In the genomic region with DNA sequence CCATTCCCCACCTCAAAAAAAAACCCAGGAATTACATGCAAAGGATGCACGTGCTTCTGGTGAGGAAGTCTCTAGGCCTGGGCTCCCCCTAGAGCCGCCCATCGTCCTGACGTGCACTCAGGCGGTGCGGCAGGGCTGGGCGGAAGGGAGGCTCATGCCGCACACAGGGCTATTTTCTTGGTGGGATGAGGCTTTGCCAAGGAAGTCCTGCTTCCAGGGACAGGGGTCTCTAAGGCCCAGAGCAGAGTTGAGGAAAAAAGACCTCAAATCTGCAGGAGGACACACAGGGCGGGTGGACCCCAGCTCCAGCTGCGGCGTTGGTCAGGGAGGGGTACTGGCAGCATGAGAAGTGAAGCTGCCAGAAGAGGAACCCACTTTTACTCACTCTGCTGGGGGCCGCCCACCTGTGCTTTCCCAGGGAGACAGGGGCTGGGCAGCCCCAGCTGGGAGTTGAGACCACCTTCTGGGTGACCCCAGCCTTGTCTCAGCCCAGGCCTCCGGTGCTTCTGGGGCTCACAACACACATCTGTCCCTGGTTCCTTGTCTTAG, we compare ENCODE assay signal across 9 cellular contexts. TPM values are rescaled to one million over a fixed set of nuclear protein-coding genes. Genes with fewer than 3 reads are reported as not detected.
DNase-seq lines count a peak whose midpoint lies in the region; ATAC-seq and TF ChIP-seq lines count a peak whose summit lies in the region.
"Had no signal": no experiment of that assay in that cellular context is flagged by ENCODE, and none has a peak within 500 bp of the region (broad histone marks: within the 10 kb centered on the region; RNA-seq: fewer than 3 reads in every experiment).

No MANE protein-coding gene starts in this region.

- TF ChIP-seq POLR2A in HCT116 (IDR thresholded peaks at IDR 0.05; ENCODE audit: borderline replicate concordance, extremely low read depth, insufficient read depth, insufficient read length) = no peak

- H3F3A ChIP-seq in smooth muscle cell (ENCODE audit: low read depth) = peaks cover 6% of the 10 kb centered on the region

- no peak for TF ChIP-seq RAD21 in HCT116 (IDR thresholded peaks at IDR 0.05; ENCODE audit: low read depth)

- H3K27ac Mint-ChIP-seq in CD8-positive, alpha-beta memory T cell = peak overlapping the region; percentile 99 to 100 (median 100)
- peak overlapping the region; percentile 100 for H3K27ac Mint-ChIP-seq in activated T-cell treated with anti-CD3 and anti-CD28 coated beads, Interleukin-2, amount 50 U/mL, for 24 hours

- H3K27me3 ChIP-seq in CD8-positive, alpha-beta memory T cell (ENCODE audit: insufficient read depth, low read length, poor library complexity, severe bottlenecking) = no peaks in the 10 kb centered on the region
- no peaks in the 10 kb centered on the region for H3K27me3 ChIP-seq in HCT116 (ENCODE audit: insufficient read depth, low read length)
- no peaks in the 10 kb centered on the region for H3K27me3 ChIP-seq in mononuclear cell (ENCODE audit: insufficient read depth, low read length)
- no peaks in the 10 kb centered on the region for H3K27me3 ChIP-seq in smooth muscle cell (ENCODE audit: low read depth)

- H3K4me3 Mint-ChIP-seq in CD8-positive, alpha-beta memory T cell = peak overlapping the region; percentile 88 to 96 (median 89)
- H3K4me3 Mint-ChIP-seq in activated T-cell treated with anti-CD3 and anti-CD28 coated beads, Interleukin-2, amount 50 U/mL, for 24 hours = peak overlapping the region; percentile 96

- POLR2A ChIA-PET in CD8-positive, alpha-beta memory T cell (lab: Charles Lee) = interaction anchor here (0.6 to 8.3 kb wide), 10 partner anchors 8 to 1668 kb away, joined by 3 to 235 read pairs (median 5); a partner anchor contains a TSS
- POLR2A ChIA-PET in HCT116 (lab: Charles Lee) = no interaction called here

- H3K9ac ChIP-seq in HCT116 (ENCODE audit: low read length) (peak overlapping the region; percentile 43; the same call in 1 of the 2 replicates), smooth muscle cell (ENCODE audit: low read depth) (no peak overlapping the region)
- H3K9ac ChIP-seq: KMS-11 had no signal

- no peak for ATAC-seq in HCT116

- H4K20me1 ChIP-seq in HCT116 (ENCODE audit: insufficient read depth) (no peaks in the 10 kb centered on the region), smooth muscle cell (ENCODE audit: low read depth) (peaks cover 50% of the 10 kb centered on the region)

- H3K27ac ChIP-seq in CD8-positive, alpha-beta memory T cell (ENCODE audit: low read depth, low read length) = peak overlapping the region; percentile 97
- H3K27ac ChIP-seq in HCT116 (ENCODE audit: low read depth, low read length) (peak overlapping the region; percentile 98; the same call in 1 of the 2 replicates), smooth muscle cell (ENCODE audit: low read depth) (no peak overlapping the region)
- H3K27ac ChIP-seq: KMS-11 had no signal

- no peak overlapping the region for H2AFZ ChIP-seq in HCT116 (ENCODE audit: low read depth, low read length, poor library complexity, severe bottlenecking)
- no peak overlapping the region for H2AFZ ChIP-seq in smooth muscle cell (ENCODE audit: low read depth)

- BruUV-seq in HCT116 (replicated peaks; lab: Mats Ljungman, UMichigan) = no TSS peak

- peaks cover 70 to 80% (median 74%) of the 10 kb centered on the region in 3 donors for H3K4me1 Mint-ChIP-seq in CD8-positive, alpha-beta memory T cell
- peaks cover 78% of the 10 kb centered on the region for H3K4me1 Mint-ChIP-seq in activated T-cell treated with anti-CD3 and anti-CD28 coated beads, Interleukin-2, amount 50 U/mL, for 24 hours (ENCODE audit: low read depth)

- H3K4me1 ChIP-seq in CD8-positive, alpha-beta memory T cell (ENCODE audit: insufficient read depth, low read length) = peaks cover 78% of the 10 kb centered on the region
- peaks cover 66 to 93% of the 10 kb centered on the region in 2 experiments for H3K4me1 ChIP-seq in HCT116 (ENCODE audit: control insufficient read depth in 1 of 2, insufficient read depth in 2 of 2, low read length in 2 of 2)
- peaks cover 94% of the 10 kb centered on the region for H3K4me1 ChIP-seq in mononuclear cell (ENCODE audit: insufficient read depth, low read length)
- no peaks in the 10 kb centered on the region for H3K4me1 ChIP-seq in smooth muscle cell (ENCODE audit: low read depth)

- WGBS in smooth muscle cell (ENCODE audit: low lambda C conversion rate) = 93% methylated on average over 12 of the region's 13 CpGs

- H3K4me2 ChIP-seq in HCT116 (ENCODE audit: low read length) (peak overlapping the region; percentile 63), smooth muscle cell (no peak overlapping the region)
- H3K4me2 ChIP-seq: KMS-11 had no signal

- H3K36me3 Mint-ChIP-seq in CD8-positive, alpha-beta memory T cell = peaks cover 5 to 40% (median 12%) of the 10 kb centered on the region in 3 donors
- H3K36me3 Mint-ChIP-seq in activated T-cell treated with anti-CD3 and anti-CD28 coated beads, Interleukin-2, amount 50 U/mL, for 24 hours (ENCODE audit: low read depth) = peaks cover 76% of the 10 kb centered on the region

- peaks cover 0 to 2% of the 10 kb centered on the region in 2 donors for H3K27me3 Mint-ChIP-seq in CD8-positive, alpha-beta memory T cell
- H3K27me3 Mint-ChIP-seq in activated T-cell treated with anti-CD3 and anti-CD28 coated beads, Interleukin-2, amount 50 U/mL, for 24 hours = no peaks in the 10 kb centered on the region

- peaks cover 8% of the 10 kb centered on the region for H3K36me3 ChIP-seq in CD8-positive, alpha-beta memory T cell (ENCODE audit: insufficient read depth, low read length)
- H3K36me3 ChIP-seq in HCT116 (ENCODE audit: control insufficient read depth in 1 of 2, insufficient read depth in 2 of 2, low read length in 2 of 2) (0 out of 4 replicates have a peak, but pooled peaks cover 2 to 9% of the 10 kb centered on the region in 2 experiments), smooth muscle cell (ENCODE audit: low read depth) (no peaks in the 10 kb centered on the region)

- 0 out of 6 replicates have a peak, but pooled peaks of 1 of the 3 experiments have one; percentile 6 for TF ChIP-seq CTCF in HCT116 (IDR thresholded peaks at IDR 0.05 in 2 of 3, conservative IDR thresholded peaks at IDR 0.05 in 1 of 3; ENCODE audit: borderline replicate concordance in 1 of 3, insufficient read depth in 1 of 3, low read depth in 2 of 3, low read length in 2 of 3)
- no peak for TF ChIP-seq CTCF in smooth muscle cell (IDR thresholded peaks at IDR 0.05; ENCODE audit: borderline replicate concordance, insufficient read depth, poor library complexity, severe bottlenecking)

- RAD21 ChIA-PET in HCT116 (lab: Charles Lee; ENCODE audit: low non-redundant PET in 1 of 2, low total read pairs in 2 of 2, uncharacterized antibody in 2 of 2, unreplicated experiment in 2 of 2) = no interaction called here

- CTCF ChIA-PET in CD8-positive, alpha-beta memory T cell (lab: Charles Lee) = interaction anchor here (1.0 to 44.0 kb wide), 3 partner anchors 7 to 95 kb away, joined by 3 to 1908 read pairs (median 1908); a partner anchor contains a TSS
- CTCF ChIA-PET in HCT116 (lab: Charles Lee) = no interaction called here

- H3K9me3 ChIP-seq in CD8-positive, alpha-beta memory T cell (ENCODE audit: low read length) = no peaks in the 10 kb centered on the region
- H3K9me3 ChIP-seq in HCT116 (ENCODE audit: control insufficient read depth in 1 of 2, insufficient read depth in 1 of 2, low read depth in 1 of 2, low read length in 2 of 2) (no peaks in the 10 kb centered on the region), mononuclear cell (ENCODE audit: low read depth, low read length) (no peaks in the 10 kb centered on the region), smooth muscle cell (replicated peaks; ENCODE audit: low read depth) (no peaks in the 10 kb centered on the region)

- H3K79me2 ChIP-seq in HCT116 (ENCODE audit: insufficient read depth, low read length) (peaks cover 74% of the 10 kb centered on the region), smooth muscle cell (ENCODE audit: low read depth) (no peaks in the 10 kb centered on the region)

- intact Hi-C loops in HCT116 (cut with micrococcal nuclease) = no loop called here

- H3K4me3 ChIP-seq in CD8-positive, alpha-beta memory T cell (ENCODE audit: low read length) = peak overlapping the region; percentile 79
- H3K4me3 ChIP-seq in HCT116 (replicated peaks in 1 of 2; ENCODE audit: low read depth in 1 of 2, low read length in 2 of 2) (no peak overlapping the region), mononuclear cell (ENCODE audit: low read length) (peak overlapping the region; percentile 15), smooth muscle cell (no peak overlapping the region)

- no peaks in the 10 kb centered on the region for H3K9me2 ChIP-seq in HCT116 (ENCODE audit: insufficient read depth)

- DNase-seq in CD8-positive, alpha-beta memory T cell = peak in 4 of 5 donors; percentile 55 to 71 (median 68)
- no peak for DNase-seq in HCT116 (ENCODE audit: low read depth, low spot score)
- DNase-seq in activated T-cell treated with anti-CD3 and anti-CD28 coated beads, Interleukin-2, amount 50 U/mL, for 24 hours = peak; percentile 73
- DNase-seq in iPS-NIHi11 (ENCODE audit: low spot score) = no peak
- no peak for DNase-seq in GM19238 (ENCODE audit: insufficient read length, low spot score)
- DNase-seq in smooth muscle cell (lab: John Stamatoyannopoulos, UW; ENCODE audit: unreplicated experiment) = no peak
- DNase-seq in SKM-1 (lab: John Stamatoyannopoulos, UW; ENCODE audit: unreplicated experiment) = no peak

- no peaks in the 10 kb centered on the region for H3K9me3 Mint-ChIP-seq in CD8-positive, alpha-beta memory T cell
- H3K9me3 Mint-ChIP-seq in activated T-cell treated with anti-CD3 and anti-CD28 coated beads, Interleukin-2, amount 50 U/mL, for 24 hours = no peaks in the 10 kb centered on the region

TF ChIP-seq in HCT116, 20 proteins besides CTCF, POLR2A, EP300 and RAD21 (continues in another document):
- TF ChIP-seq ELF1 (IDR thresholded peaks at IDR 0.05; ENCODE audit: borderline replicate concordance, low read depth) (no peak), EGR1 (IDR thresholded peaks at IDR 0.05; ENCODE audit: low read depth) (no peak)

RNA-seq across cellular contexts. Expression of a gene that starts 4.2 kb away (rescaled TPM):
- 100 to 1,000 TPM; 145 to 152 TPM for total RNA-seq in CD8-positive, alpha-beta memory T cell
- polyA plus RNA-seq in CD8-positive, alpha-beta memory T cell = 139 TPM
- total RNA-seq in HCT116 (2021; ENCODE audit: unreplicated experiment) (116 TPM), mononuclear cell (110 TPM), smooth muscle cell (12.7 and 25.9 TPM in 2 replicates)
- 93.4 and 134 TPM in 2 replicates for polyA plus RNA-seq in HCT116 (2012)
- 13.8 and 15.3 TPM in 2 replicates for polyA plus RNA-seq in smooth muscle cell

RNA-seq across cellular contexts. Expression of a gene that starts 14.5 kb away (rescaled TPM):
- total RNA-seq in CD8-positive, alpha-beta memory T cell = 10 to 100 TPM; 31.3 to 31.9 TPM
- polyA plus RNA-seq in CD8-positive, alpha-beta memory T cell = 2.4 TPM
- total RNA-seq in HCT116 (2021; ENCODE audit: unreplicated experiment) = 17.5 TPM
- polyA plus RNA-seq in HCT116 (2012) = 6.6 and 7.3 TPM in 2 replicates
- 28.4 TPM for total RNA-seq in mononuclear cell
- 2.7 and 4.2 TPM in 2 replicates for total RNA-seq in smooth muscle cell
- polyA plus RNA-seq in smooth muscle cell = 1.9 and 2.9 TPM in 2 replicates

Comparison
In these comparisons a context has a peak if more than half of its experiments do, and no peak if none do; other contexts are left out.
1. DNase-seq: peak in CD8-positive, alpha-beta memory T cell (4 of 5) and activated T-cell treated with anti-CD3 and anti-CD28 coated beads, Interleukin-2, amount 50 U/mL, for 24 hours (single experiment); none in HCT116 (single experiment), iPS-NIHi11 (single experiment), GM19238 (single experiment), smooth muscle cell (single experiment) and SKM-1 (single experiment).
2. H3K4me3 ChIP-seq: peak in CD8-positive, alpha-beta memory T cell (single experiment) and mononuclear cell (single experiment); none in HCT116 (0 of 2) and smooth muscle cell (single experiment).